ENCODE assay signal across 15 cellular contexts in genomic region chr5:65867509-65868195, GRCh38. TPM values are rescaled to one million over a fixed set of nuclear protein-coding genes. Genes with fewer than 3 reads are reported as not detected.
DNase-seq lines count a peak whose midpoint lies in the region; ATAC-seq and TF ChIP-seq lines count a peak whose summit lies in the region.
"Had no signal": no experiment of that assay in that cellular context is flagged by ENCODE, and none has a peak within 500 bp of the region (broad histone marks: within the 10 kb centered on the region; RNA-seq: fewer than 3 reads in every experiment).

No MANE protein-coding gene starts in this region.

- peaks cover 0 to 19% (median 5%) of the 10 kb centered on the region in 9 donors for H3K4me1 ChIP-seq in heart right ventricle
- H3K4me1 ChIP-seq in right atrium auricular region = peaks cover 0 to 5% of the 10 kb centered on the region in 2 donors
- H3K4me1 ChIP-seq in thyroid gland = peaks cover 4 to 5% of the 10 kb centered on the region in 2 donors
- H3K4me1 ChIP-seq in Peyer's patch = no peaks in the 10 kb centered on the region
- H3K4me1 ChIP-seq: BE2C, right lobe of liver had no signal

- H3K27me3 ChIP-seq in heart right ventricle (no peaks in the 10 kb centered on the region), right atrium auricular region (no peaks in the 10 kb centered on the region), thyroid gland (no peaks in the 10 kb centered on the region), Peyer's patch (no peaks in the 10 kb centered on the region)
- H3K27me3 ChIP-seq: BE2C, right lobe of liver had no signal

- H3K36me3 ChIP-seq in heart right ventricle = no peaks in the 10 kb centered on the region
- H3K36me3 ChIP-seq in right atrium auricular region = no peaks in the 10 kb centered on the region
- H3K36me3 ChIP-seq in SK-N-MC (ENCODE audit: insufficient read depth, low read length) = no peaks in the 10 kb centered on the region
- H3K36me3 ChIP-seq in thyroid gland = no peaks in the 10 kb centered on the region
- no peaks in the 10 kb centered on the region for H3K36me3 ChIP-seq in Peyer's patch
- H3K36me3 ChIP-seq: BE2C, right lobe of liver had no signal

- DNase-seq in heart right ventricle (no peak), right atrium auricular region (ENCODE audit: low spot score) (no peak), SK-N-MC (ENCODE audit: low read depth, low spot score) (peak; percentile 20), foreskin melanocyte (peak; percentile 45), thyroid gland (peak; percentile 20 to 71), Peyer's patch (no peak)
- no peak for DNase-seq in stimulated activated CD4-positive, alpha-beta T cell treated with anti-CD3 and anti-CD28 coated beads, Interleukin-1b, Interleukin-23, amount 100 ng/mL, for 48 hours
- DNase-seq: activated CD4-positive, alpha-beta T cell treated with anti-CD3 and anti-CD28 coated beads for 48 hours; anterior cingulate cortex; BE2C; endodermal cell; mucosa of descending colon; NCI-H1417 treated with DMSO at 0.1 percent for 48 hours; right lobe of liver had no signal

- H3K9me3 ChIP-seq in heart right ventricle (no peaks in the 10 kb centered on the region), right atrium auricular region (no peaks in the 10 kb centered on the region), SK-N-MC (ENCODE audit: low read depth, low read length) (no peaks in the 10 kb centered on the region), thyroid gland (no peaks in the 10 kb centered on the region), Peyer's patch (no peaks in the 10 kb centered on the region)
- H3K9me3 ChIP-seq: BE2C, mucosa of descending colon, right lobe of liver had no signal

- H3K27ac ChIP-seq in heart right ventricle (peak overlapping the region in 6 of 10 donors; percentile 9 to 71 (median 42)), right atrium auricular region (peak overlapping the region in 1 of 2 donors; percentile 20), SK-N-MC (peak overlapping the region; percentile 14; the same call in 1 of the 2 replicates), thyroid gland (peak overlapping the region; percentile 13 to 76 (median 18)), Peyer's patch (peak overlapping the region in 1 of 4 donors; percentile 6)
- H3K27ac ChIP-seq: right lobe of liver had no signal

- peak overlapping the region in 2 of 10 donors; percentile 0 to 21 for H3K4me3 ChIP-seq in heart right ventricle
- peak overlapping the region in 1 of 2 donors; percentile 2 for H3K4me3 ChIP-seq in right atrium auricular region
- H3K4me3 ChIP-seq in SK-N-MC = peak overlapping the region; percentile 25; the same call in 1 of the 2 replicates
- H3K4me3 ChIP-seq in thyroid gland (replicated peaks in 1 of 3) = no peak overlapping the region
- no peak overlapping the region for H3K4me3 ChIP-seq in Peyer's patch
- H3K4me3 ChIP-seq: mucosa of descending colon, right lobe of liver had no signal

- whole genome bisulfite sequencing in heart right ventricle, 2 donors = 47 to 50% methylated on average over 11 of the region's 11 CpGs
- 41 to 54% methylated on average over 11 of the region's 11 CpGs for WGBS in thyroid gland, 2 donors

- H3K9ac ChIP-seq in SK-N-MC (ENCODE audit: insufficient read length) = no peak overlapping the region

- intact Hi-C loops in heart right ventricle (cut with DNase I) (no loop called here), thyroid gland (cut with DNase I) (no loop called here)

- no peak for TF ChIP-seq CTCF in heart right ventricle (IDR thresholded peaks at IDR 0.05)
- no peak for TF ChIP-seq CTCF in right atrium auricular region (IDR thresholded peaks at IDR 0.05)
- no peak for TF ChIP-seq CTCF in thyroid gland (IDR thresholded peaks at IDR 0.05)
- no peak for TF ChIP-seq CTCF in Peyer's patch (IDR thresholded peaks at IDR 0.05)

- no peak for TF ChIP-seq POLR2A in thyroid gland (IDR thresholded peaks at IDR 0.05)
- no peak for TF ChIP-seq POLR2A in Peyer's patch (IDR thresholded peaks at IDR 0.05)

- ATAC-seq in heart right ventricle = peak in 3 of 8 donors; percentile 20 to 54 (median 37)
- ATAC-seq in HG03095 (IDR thresholded peaks at IDR 0.05; ENCODE audit: unreplicated experiment) = no peak
- ATAC-seq: mucosa of descending colon had no signal

RNA-seq across cellular contexts. Expression of gene ERBIN, which starts 58.7 kb away (rescaled TPM):
- total RNA-seq in heart right ventricle (10 to 100 TPM; 28.7 to 63.3 (median 44.6) TPM), right atrium auricular region (10 to 100 TPM; 33.0 to 38.2 TPM), thyroid gland (100 to 1,000 TPM in 3 of 4 donors, 10 to 100 TPM in 1; 88.7 to 108 (median 106) TPM), Peyer's patch (100 to 1,000 TPM; 116 to 218 (median 152) TPM)
- polyA plus RNA-seq in heart right ventricle = 10 to 100 TPM in 1 of 2 donors, 1 to 10 TPM in 1; 7.4 to 12.5 TPM

Comparison
In these comparisons a context has a peak if more than half of its experiments do, and no peak if none do; other contexts are left out.
1. DNase-seq: peak in SK-N-MC (single experiment), foreskin melanocyte (single experiment) and thyroid gland (2 of 2); none in heart right ventricle (0 of 2), right atrium auricular region (single experiment), Peyer's patch (0 of 3) and stimulated activated CD4-positive, alpha-beta T cell treated with anti-CD3 and anti-CD28 coated beads, Interleukin-1b, Interleukin-23, amount 100 ng/mL, for 48 hours (single experiment).